22 cellular contexts compared by ENCODE assay signal in the genomic region with DNA sequence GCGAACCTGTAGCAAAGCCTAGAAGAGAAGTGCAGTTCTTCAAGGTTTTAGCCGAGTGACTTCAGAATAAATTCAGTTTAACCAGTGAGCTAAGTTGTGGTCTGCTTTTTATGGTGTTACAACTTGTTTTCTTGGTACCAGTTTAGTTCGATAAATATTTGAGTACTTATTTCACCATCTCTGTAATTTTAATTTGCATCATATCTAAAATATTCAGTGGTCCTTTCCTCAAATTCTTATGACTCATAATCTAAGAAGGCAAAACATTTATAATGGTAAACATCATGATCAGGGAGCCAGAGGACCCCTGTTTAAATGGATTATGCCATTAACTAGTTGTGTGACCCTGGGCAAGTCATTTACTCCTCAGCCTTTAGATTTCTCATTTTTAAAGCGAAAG. TPM values are rescaled to one million over a fixed set of nuclear protein-coding genes. Genes with fewer than 3 reads are reported as not detected.
"Had no signal": no experiment of that assay in that cellular context is flagged by ENCODE, and none has a peak within 500 bp of the region (broad histone marks: within the 10 kb centered on the region; RNA-seq: fewer than 3 reads in every experiment).

No MANE protein-coding gene starts in this region.

- H3K79me2 ChIP-seq: parathyroid adenoma had no signal

- H3K4me3 ChIP-seq: adrenal gland, lower lobe of right lung, spleen, thoracic aorta, upper lobe of left lung had no signal

- H3K36me3 ChIP-seq: adrenal gland, lower lobe of right lung, spleen, thoracic aorta, upper lobe of left lung had no signal

- DNase-seq: activated CD4-positive, alpha-beta memory T cell treated with anti-CD3 and anti-CD28 coated beads for 36 hours; activated CD4-positive, alpha-beta T cell treated with anti-CD3 and anti-CD28 coated beads for 36 hours; activated gamma-delta T cell treated with Interleukin-2 at 50 U/mL for 16 hours; activated T-cell treated with anti-CD3 and anti-CD28 coated beads for 4 hours; adrenal gland; foreskin melanocyte; glutamatergic neuron; hippocampal formation; islet precursor cell; left colon; lower lobe of right lung; natural killer cell; spleen; stimulated activated naive B cell treated with anti-CD40 and anti-IgM and Interleukin-4, amounts not matched to agents 10 μg/mL and 1 μg/mL and 100 μg/mL, for 72 hours; upper lobe of left lung had no signal

- H2AFZ ChIP-seq: parathyroid adenoma had no signal

- H3K36me3 Mint-ChIP-seq: activated CD4-positive, alpha-beta memory T cell treated with anti-CD3 and anti-CD28 coated beads for 36 hours; natural killer cell; stimulated activated naive B cell treated with anti-CD40 and anti-IgM and Interleukin-4, amounts not matched to agents 10 μg/mL and 1 μg/mL and 100 μg/mL, for 72 hours had no signal

- ATAC-seq: activated CD4-positive, alpha-beta T cell treated with anti-CD3 and anti-CD28 coated beads for 36 hours; activated naive CD4-positive, alpha-beta T cell treated with anti-CD3 and anti-CD28 coated beads, Interleukin-2, amount 50 U/mL, for 72 hours; left colon; lower lobe of right lung; natural killer cell; sciatic nerve; stimulated activated naive B cell treated with anti-CD40 and anti-IgM and Interleukin-4, amounts not matched to agents 10 μg/mL and 1 μg/mL and 100 μg/mL, for 72 hours had no signal

- H3K4me3 Mint-ChIP-seq: activated CD4-positive, alpha-beta memory T cell treated with anti-CD3 and anti-CD28 coated beads for 36 hours; activated CD4-positive, alpha-beta T cell treated with anti-CD3 and anti-CD28 coated beads for 36 hours; activated T-helper 1 cell treated with anti-CD3 and anti-CD28 coated beads, Interleukin-12 subunit alpha, Interleukin-12 subunit beta, Interleukin-2, Interleukin-4 antibody, amounts not matched to agents 30 ng/mL and 10 ng/mL and 1 ng/mL, durations not matched to agents 14 hours and 24 hours and 36 hours; natural killer cell; stimulated activated naive B cell treated with anti-CD40 and anti-IgM and Interleukin-4, amounts not matched to agents 10 μg/mL and 1 μg/mL and 100 μg/mL, for 72 hours; T-helper 2 cell treated with Interferon-gamma antibody and Interleukin-4, amounts not matched to agents 5 μg/mL and 100 μg/mL, for 36 hours had no signal

- H3K9me3 Mint-ChIP-seq: activated CD4-positive, alpha-beta memory T cell treated with anti-CD3 and anti-CD28 coated beads for 36 hours; activated naive CD4-positive, alpha-beta T cell treated with anti-CD3 and anti-CD28 coated beads, Interleukin-2, amount 50 U/mL, for 72 hours; activated T-helper 1 cell treated with anti-CD3 and anti-CD28 coated beads, Interleukin-12 subunit alpha, Interleukin-12 subunit beta, Interleukin-2, Interleukin-4 antibody, amounts not matched to agents 30 ng/mL and 10 ng/mL and 1 ng/mL, durations not matched to agents 14 hours and 24 hours and 36 hours; natural killer cell; stimulated activated naive B cell treated with anti-CD40 and anti-IgM and Interleukin-4, amounts not matched to agents 10 μg/mL and 1 μg/mL and 100 μg/mL, for 72 hours; T-helper 2 cell treated with Interferon-gamma antibody and Interleukin-4, amounts not matched to agents 5 μg/mL and 100 μg/mL, for 36 hours had no signal

- H3K27ac ChIP-seq: adrenal gland, lower lobe of right lung, parathyroid adenoma, spleen, thoracic aorta, upper lobe of left lung had no signal

- FAIRE-seq: TTC549 had no signal

- H3K4me1 ChIP-seq: parathyroid adenoma had no signal

- H3K27ac Mint-ChIP-seq: activated CD4-positive, alpha-beta memory T cell treated with anti-CD3 and anti-CD28 coated beads for 36 hours; activated CD4-positive, alpha-beta T cell treated with anti-CD3 and anti-CD28 coated beads for 36 hours; activated naive CD4-positive, alpha-beta T cell treated with anti-CD3 and anti-CD28 coated beads, Interleukin-2, amount 50 U/mL, for 72 hours; activated T-helper 1 cell treated with anti-CD3 and anti-CD28 coated beads, Interleukin-12 subunit alpha, Interleukin-12 subunit beta, Interleukin-2, Interleukin-4 antibody, amounts not matched to agents 30 ng/mL and 10 ng/mL and 1 ng/mL, durations not matched to agents 14 hours and 24 hours and 36 hours; natural killer cell; stimulated activated naive B cell treated with anti-CD40 and anti-IgM and Interleukin-4, amounts not matched to agents 10 μg/mL and 1 μg/mL and 100 μg/mL, for 72 hours; T-helper 2 cell treated with Interferon-gamma antibody and Interleukin-4, amounts not matched to agents 5 μg/mL and 100 μg/mL, for 36 hours had no signal

- H3K9me3 ChIP-seq: adrenal gland, lower lobe of right lung, thoracic aorta, upper lobe of left lung had no signal

- H3K9ac ChIP-seq: parathyroid adenoma had no signal

RNA-seq across cellular contexts. Expression of a gene that starts 4.1 kb away (rescaled TPM):
- total RNA-seq: activated CD4-positive, alpha-beta memory T cell treated with anti-CD3 and anti-CD28 coated beads for 36 hours; activated CD4-positive, alpha-beta T cell treated with anti-CD3 and anti-CD28 coated beads for 36 hours; activated naive CD4-positive, alpha-beta T cell treated with anti-CD3 and anti-CD28 coated beads, Interleukin-2, amount 50 U/mL, for 72 hours; activated T-helper 1 cell treated with anti-CD3 and anti-CD28 coated beads, Interleukin-12 subunit alpha, Interleukin-12 subunit beta, Interleukin-2, Interleukin-4 antibody, amounts not matched to agents 30 ng/mL and 10 ng/mL and 1 ng/mL, durations not matched to agents 14 hours and 24 hours and 36 hours had no signal
